Comparison of ENCODE assay signal across 1 cellular context in the genomic region with DNA sequence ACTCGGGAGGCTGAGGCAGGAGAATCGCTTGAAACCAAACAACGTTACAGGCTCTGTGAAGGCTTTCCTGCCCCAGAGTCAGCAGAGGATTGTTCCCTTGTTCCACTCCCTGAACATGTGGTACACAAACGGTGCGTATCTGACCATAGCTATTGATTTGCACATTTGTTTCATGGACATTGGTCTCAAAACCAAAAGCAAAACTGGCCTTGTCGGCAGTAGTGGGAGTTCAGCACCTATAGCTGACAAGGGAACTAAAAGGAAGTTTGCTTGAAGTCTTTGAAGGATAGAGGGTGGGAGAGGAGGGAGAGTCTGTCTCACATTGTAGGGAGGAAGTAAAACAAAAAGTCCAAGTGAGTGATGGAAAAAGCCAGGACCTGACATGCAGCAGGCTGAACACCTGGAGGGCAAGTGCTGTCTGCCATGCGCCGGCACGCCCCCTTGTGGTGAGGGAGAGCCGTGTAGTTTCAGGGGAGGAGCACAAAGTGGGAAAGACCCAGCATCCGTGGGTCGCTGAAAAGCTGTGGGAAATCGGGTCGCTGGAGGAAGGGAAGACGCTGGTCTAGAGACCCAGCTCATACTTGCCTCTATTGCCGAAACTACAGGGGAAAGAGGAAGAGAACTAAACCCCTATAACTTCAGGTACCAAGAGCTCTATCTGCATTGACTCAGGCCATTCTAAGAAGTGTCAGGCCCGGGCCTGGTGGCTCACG.
TF ChIP-seq lines count a peak whose summit lies in the region.

No MANE protein-coding gene starts in this region.

TF ChIP-seq in HepG2, 621 proteins besides CTCF, POLR2A, EP300 and RAD21 (continued from another document and continues in another):
- TF ChIP-seq, protein P1, sequence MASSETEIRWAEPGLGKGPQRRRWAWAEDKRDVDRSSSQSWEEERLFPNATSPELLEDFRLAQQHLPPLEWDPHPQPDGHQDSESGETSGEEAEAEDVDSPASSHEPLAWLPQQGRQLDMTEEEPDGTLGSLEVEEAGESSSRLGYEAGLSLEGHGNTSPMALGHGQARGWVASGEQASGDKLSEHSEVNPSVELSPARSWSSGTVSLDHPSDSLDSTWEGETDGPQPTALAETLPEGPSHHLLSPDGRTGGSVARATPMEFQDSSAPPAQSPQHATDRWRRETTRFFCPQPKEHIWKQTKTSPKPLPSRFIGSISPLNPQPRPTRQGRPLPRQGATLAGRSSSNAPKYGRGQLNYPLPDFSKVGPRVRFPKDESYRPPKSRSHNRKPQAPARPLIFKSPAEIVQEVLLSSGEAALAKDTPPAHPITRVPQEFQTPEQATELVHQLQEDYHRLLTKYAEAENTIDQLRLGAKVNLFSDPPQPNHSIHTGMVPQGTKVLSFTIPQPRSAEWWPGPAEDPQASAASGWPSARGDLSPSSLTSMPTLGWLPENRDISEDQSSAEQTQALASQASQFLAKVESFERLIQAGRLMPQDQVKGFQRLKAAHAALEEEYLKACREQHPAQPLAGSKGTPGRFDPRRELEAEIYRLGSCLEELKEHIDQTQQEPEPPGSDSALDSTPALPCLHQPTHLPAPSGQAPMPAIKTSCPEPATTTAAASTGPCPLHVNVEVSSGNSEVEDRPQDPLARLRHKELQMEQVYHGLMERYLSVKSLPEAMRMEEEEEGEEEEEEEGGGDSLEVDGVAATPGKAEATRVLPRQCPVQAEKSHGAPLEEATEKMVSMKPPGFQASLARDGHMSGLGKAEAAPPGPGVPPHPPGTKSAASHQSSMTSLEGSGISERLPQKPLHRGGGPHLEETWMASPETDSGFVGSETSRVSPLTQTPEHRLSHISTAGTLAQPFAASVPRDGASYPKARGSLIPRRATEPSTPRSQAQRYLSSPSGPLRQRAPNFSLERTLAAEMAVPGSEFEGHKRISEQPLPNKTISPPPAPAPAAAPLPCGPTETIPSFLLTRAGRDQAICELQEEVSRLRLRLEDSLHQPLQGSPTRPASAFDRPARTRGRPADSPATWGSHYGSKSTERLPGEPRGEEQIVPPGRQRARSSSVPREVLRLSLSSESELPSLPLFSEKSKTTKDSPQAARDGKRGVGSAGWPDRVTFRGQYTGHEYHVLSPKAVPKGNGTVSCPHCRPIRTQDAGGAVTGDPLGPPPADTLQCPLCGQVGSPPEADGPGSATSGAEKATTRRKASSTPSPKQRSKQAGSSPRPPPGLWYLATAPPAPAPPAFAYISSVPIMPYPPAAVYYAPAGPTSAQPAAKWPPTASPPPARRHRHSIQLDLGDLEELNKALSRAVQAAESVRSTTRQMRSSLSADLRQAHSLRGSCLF (CRISPR knock-in tag; IDR thresholded peaks at IDR 0.05; ENCODE audit: borderline replicate concordance): no peak
- TF ChIP-seq KDM2A (CRISPR knock-in tag; IDR thresholded peaks at IDR 0.05; ENCODE audit: borderline replicate concordance, low read depth) (peak; percentile 97), MEIS1 (CRISPR knock-in tag; IDR thresholded peaks at IDR 0.05; ENCODE audit: borderline replicate concordance) (0 out of 2 replicates have a peak, but pooled peaks have one; percentile 83), NCOA5 (CRISPR knock-in tag; IDR thresholded peaks at IDR 0.05) (no peak), ZNF138 (CRISPR knock-in tag; IDR thresholded peaks at IDR 0.05; ENCODE audit: low read depth) (no peak), SOX13 (IDR thresholded peaks at IDR 0.05) (no peak), SOX13 (CRISPR knock-in tag; conservative IDR thresholded peaks at IDR 0.05 in 1 of 2, IDR thresholded peaks at IDR 0.05 in 1 of 2) (no peak; a peak in 1 of 4 replicates), FOXO1 (CRISPR knock-in tag; IDR thresholded peaks at IDR 0.05) (peak; percentile 33; the same call in 1 of the 2 replicates), ZNF350 (CRISPR knock-in tag; IDR thresholded peaks at IDR 0.05; ENCODE audit: borderline replicate concordance, low read depth) (peak; percentile 21; the same call in 1 of the 2 replicates), CBX5 (CRISPR knock-in tag; IDR thresholded peaks at IDR 0.05; ENCODE audit: borderline replicate concordance) (peak; percentile 17; the same call in 1 of the 2 replicates), ZNF3 (CRISPR knock-in tag; IDR thresholded peaks at IDR 0.05) (no peak), KDM3A (CRISPR knock-in tag; IDR thresholded peaks at IDR 0.05; ENCODE audit: low read depth) (no peak), NR2F6 (IDR thresholded peaks at IDR 0.05) (no peak), NR2F6 (CRISPR knock-in tag; IDR thresholded peaks at IDR 0.05) (peak; percentile 37; the same call in 1 of the 2 replicates), ZNF253 (CRISPR knock-in tag; IDR thresholded peaks at IDR 0.05; ENCODE audit: borderline replicate concordance) (no peak), ZNF772 (CRISPR knock-in tag; IDR thresholded peaks at IDR 0.05) (no peak), ZNF615 (CRISPR knock-in tag; IDR thresholded peaks at IDR 0.05; ENCODE audit: borderline replicate concordance) (no peak), ZNF549 (CRISPR knock-in tag; IDR thresholded peaks at IDR 0.05) (no peak), TCF7L2 (IDR thresholded peaks at IDR 0.05; ENCODE audit: low read depth, low read length) (no peak), HOXA3 (CRISPR knock-in tag; IDR thresholded peaks at IDR 0.05) (peak; percentile 40; the same call in 1 of the 2 replicates), MEIS2 (CRISPR knock-in tag; IDR thresholded peaks at IDR 0.05) (peak; percentile 47; the same call in 1 of the 2 replicates), ZC3H13 (CRISPR knock-in tag; IDR thresholded peaks at IDR 0.05) (no peak)
- TF ChIP-seq, protein P2, sequence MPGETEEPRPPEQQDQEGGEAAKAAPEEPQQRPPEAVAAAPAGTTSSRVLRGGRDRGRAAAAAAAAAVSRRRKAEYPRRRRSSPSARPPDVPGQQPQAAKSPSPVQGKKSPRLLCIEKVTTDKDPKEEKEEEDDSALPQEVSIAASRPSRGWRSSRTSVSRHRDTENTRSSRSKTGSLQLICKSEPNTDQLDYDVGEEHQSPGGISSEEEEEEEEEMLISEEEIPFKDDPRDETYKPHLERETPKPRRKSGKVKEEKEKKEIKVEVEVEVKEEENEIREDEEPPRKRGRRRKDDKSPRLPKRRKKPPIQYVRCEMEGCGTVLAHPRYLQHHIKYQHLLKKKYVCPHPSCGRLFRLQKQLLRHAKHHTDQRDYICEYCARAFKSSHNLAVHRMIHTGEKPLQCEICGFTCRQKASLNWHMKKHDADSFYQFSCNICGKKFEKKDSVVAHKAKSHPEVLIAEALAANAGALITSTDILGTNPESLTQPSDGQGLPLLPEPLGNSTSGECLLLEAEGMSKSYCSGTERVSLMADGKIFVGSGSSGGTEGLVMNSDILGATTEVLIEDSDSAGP (CRISPR knock-in tag; IDR thresholded peaks at IDR 0.05; ENCODE audit: borderline replicate concordance): peak; percentile 50
- TF ChIP-seq, protein P3, sequence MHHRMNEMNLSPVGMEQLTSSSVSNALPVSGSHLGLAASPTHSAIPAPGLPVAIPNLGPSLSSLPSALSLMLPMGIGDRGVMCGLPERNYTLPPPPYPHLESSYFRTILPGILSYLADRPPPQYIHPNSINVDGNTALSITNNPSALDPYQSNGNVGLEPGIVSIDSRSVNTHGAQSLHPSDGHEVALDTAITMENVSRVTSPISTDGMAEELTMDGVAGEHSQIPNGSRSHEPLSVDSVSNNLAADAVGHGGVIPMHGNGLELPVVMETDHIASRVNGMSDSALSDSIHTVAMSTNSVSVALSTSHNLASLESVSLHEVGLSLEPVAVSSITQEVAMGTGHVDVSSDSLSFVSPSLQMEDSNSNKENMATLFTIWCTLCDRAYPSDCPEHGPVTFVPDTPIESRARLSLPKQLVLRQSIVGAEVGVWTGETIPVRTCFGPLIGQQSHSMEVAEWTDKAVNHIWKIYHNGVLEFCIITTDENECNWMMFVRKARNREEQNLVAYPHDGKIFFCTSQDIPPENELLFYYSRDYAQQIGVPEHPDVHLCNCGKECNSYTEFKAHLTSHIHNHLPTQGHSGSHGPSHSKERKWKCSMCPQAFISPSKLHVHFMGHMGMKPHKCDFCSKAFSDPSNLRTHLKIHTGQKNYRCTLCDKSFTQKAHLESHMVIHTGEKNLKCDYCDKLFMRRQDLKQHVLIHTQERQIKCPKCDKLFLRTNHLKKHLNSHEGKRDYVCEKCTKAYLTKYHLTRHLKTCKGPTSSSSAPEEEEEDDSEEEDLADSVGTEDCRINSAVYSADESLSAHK (CRISPR knock-in tag; IDR thresholded peaks at IDR 0.05; ENCODE audit: borderline replicate concordance): no peak
- TF ChIP-seq, protein P4, sequence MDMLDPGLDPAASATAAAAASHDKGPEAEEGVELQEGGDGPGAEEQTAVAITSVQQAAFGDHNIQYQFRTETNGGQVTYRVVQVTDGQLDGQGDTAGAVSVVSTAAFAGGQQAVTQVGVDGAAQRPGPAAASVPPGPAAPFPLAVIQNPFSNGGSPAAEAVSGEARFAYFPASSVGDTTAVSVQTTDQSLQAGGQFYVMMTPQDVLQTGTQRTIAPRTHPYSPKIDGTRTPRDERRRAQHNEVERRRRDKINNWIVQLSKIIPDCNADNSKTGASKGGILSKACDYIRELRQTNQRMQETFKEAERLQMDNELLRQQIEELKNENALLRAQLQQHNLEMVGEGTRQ (IDR thresholded peaks at IDR 0.05; ENCODE audit: low read depth, low read length): no peak
- TF ChIP-seq, protein P4 (CRISPR knock-in tag; IDR thresholded peaks at IDR 0.05; ENCODE audit: borderline replicate concordance): no peak
- TF ChIP-seq, protein P5, sequence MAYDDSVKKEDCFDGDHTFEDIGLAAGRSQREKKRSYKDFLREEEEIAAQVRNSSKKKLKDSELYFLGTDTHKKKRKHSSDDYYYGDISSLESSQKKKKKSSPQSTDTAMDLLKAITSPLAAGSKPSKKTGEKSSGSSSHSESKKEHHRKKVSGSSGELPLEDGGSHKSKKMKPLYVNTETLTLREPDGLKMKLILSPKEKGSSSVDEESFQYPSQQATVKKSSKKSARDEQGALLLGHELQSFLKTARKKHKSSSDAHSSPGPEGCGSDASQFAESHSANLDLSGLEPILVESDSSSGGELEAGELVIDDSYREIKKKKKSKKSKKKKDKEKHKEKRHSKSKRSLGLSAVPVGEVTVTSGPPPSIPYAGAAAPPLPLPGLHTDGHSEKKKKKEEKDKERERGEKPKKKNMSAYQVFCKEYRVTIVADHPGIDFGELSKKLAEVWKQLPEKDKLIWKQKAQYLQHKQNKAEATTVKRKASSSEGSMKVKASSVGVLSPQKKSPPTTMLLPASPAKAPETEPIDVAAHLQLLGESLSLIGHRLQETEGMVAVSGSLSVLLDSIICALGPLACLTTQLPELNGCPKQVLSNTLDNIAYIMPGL (CRISPR knock-in tag; IDR thresholded peaks at IDR 0.05; ENCODE audit: borderline replicate concordance in 1 of 2, low read depth in 1 of 2): peak; percentile 59 to 63; a peak in 3 of 4 replicates
- TF ChIP-seq, protein P6, sequence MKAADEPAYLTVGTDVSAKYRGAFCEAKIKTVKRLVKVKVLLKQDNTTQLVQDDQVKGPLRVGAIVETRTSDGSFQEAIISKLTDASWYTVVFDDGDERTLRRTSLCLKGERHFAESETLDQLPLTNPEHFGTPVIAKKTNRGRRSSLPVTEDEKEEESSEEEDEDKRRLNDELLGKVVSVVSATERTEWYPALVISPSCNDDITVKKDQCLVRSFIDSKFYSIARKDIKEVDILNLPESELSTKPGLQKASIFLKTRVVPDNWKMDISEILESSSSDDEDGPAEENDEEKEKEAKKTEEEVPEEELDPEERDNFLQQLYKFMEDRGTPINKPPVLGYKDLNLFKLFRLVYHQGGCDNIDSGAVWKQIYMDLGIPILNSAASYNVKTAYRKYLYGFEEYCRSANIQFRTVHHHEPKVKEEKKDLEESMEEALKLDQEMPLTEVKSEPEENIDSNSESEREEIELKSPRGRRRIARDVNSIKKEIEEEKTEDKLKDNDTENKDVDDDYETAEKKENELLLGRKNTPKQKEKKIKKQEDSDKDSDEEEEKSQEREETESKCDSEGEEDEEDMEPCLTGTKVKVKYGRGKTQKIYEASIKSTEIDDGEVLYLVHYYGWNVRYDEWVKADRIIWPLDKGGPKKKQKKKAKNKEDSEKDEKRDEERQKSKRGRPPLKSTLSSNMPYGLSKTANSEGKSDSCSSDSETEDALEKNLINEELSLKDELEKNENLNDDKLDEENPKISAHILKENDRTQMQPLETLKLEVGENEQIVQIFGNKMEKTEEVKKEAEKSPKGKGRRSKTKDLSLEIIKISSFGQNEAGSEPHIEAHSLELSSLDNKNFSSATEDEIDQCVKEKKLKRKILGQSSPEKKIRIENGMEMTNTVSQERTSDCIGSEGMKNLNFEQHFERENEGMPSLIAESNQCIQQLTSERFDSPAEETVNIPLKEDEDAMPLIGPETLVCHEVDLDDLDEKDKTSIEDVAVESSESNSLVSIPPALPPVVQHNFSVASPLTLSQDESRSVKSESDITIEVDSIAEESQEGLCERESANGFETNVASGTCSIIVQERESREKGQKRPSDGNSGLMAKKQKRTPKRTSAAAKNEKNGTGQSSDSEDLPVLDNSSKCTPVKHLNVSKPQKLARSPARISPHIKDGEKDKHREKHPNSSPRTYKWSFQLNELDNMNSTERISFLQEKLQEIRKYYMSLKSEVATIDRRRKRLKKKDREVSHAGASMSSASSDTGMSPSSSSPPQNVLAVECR (CRISPR knock-in tag; IDR thresholded peaks at IDR 0.05; ENCODE audit: borderline replicate concordance): peak; percentile 40; the same call in 1 of the 2 replicates
- TF ChIP-seq, protein P7, sequence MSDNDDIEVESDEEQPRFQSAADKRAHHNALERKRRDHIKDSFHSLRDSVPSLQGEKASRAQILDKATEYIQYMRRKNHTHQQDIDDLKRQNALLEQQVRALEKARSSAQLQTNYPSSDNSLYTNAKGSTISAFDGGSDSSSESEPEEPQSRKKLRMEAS (IDR thresholded peaks at IDR 0.05): peak; percentile 71
- TF ChIP-seq, protein P8, sequence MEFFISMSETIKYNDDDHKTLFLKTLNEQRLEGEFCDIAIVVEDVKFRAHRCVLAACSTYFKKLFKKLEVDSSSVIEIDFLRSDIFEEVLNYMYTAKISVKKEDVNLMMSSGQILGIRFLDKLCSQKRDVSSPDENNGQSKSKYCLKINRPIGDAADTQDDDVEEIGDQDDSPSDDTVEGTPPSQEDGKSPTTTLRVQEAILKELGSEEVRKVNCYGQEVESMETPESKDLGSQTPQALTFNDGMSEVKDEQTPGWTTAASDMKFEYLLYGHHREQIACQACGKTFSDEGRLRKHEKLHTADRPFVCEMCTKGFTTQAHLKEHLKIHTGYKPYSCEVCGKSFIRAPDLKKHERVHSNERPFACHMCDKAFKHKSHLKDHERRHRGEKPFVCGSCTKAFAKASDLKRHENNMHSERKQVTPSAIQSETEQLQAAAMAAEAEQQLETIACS (CRISPR knock-in tag; IDR thresholded peaks at IDR 0.05): no peak
- TF ChIP-seq, protein P9, sequence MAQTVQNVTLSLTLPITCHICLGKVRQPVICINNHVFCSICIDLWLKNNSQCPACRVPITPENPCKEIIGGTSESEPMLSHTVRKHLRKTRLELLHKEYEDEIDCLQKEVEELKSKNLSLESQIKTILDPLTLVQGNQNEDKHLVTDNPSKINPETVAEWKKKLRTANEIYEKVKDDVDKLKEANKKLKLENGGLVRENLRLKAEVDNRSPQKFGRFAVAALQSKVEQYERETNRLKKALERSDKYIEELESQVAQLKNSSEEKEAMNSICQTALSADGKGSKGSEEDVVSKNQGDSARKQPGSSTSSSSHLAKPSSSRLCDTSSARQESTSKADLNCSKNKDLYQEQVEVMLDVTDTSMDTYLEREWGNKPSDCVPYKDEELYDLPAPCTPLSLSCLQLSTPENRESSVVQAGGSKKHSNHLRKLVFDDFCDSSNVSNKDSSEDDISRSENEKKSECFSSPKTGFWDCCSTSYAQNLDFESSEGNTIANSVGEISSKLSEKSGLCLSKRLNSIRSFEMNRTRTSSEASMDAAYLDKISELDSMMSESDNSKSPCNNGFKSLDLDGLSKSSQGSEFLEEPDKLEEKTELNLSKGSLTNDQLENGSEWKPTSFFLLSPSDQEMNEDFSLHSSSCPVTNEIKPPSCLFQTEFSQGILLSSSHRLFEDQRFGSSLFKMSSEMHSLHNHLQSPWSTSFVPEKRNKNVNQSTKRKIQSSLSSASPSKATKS (CRISPR knock-in tag; IDR thresholded peaks at IDR 0.05): no peak
